Comparison of ENCODE assay signal across 1 cellular context in the genomic region with DNA sequence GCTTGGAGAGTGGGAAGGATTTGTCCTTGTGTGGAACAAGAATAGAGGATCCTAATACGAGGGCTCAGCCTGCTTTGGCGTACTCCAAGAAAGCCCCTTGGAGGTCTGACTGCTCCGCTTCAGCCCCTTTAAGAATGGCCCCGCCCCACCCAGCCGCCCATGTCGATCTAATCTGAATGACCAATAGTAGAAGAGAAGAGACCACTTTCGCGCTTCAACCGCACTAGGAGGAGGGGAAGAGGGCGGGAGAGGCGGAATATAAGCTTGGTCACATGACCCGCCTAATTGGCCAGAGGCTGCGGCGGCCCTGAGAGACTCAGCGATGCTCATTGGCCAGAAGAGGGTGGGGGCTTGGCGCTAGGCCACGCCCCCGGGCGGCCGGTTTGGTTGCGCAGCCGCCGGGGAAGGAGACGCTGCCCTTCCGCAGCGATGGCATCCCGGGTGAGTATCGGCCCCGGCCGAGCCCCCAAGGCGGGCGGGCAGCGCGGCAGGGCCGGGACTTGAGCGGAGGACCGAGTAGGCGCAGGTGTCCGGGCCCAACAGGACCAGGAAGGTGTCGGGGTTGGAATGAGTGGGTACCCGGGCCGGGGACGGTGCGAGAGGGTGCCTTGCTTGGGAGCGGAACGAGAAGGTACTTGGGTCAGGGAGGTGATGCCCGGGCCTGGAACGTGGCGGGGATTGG.
TF ChIP-seq lines count a peak whose summit lies in the region.

TSS of gene MIGA2 (plus strand) at position 386 of the 682 bp plus-strand sequence. CDS start 3,969 bp downstream, outside the sequence.

TF ChIP-seq in GM12878, 131 proteins besides CTCF, POLR2A, EP300 and RAD21 (continued from another document and continues in another):
- TF ChIP-seq ZBTB40 (IDR thresholded peaks at IDR 0.05; ENCODE audit: borderline replicate concordance): no peak; the same call in 1 of the 2 replicates
- peak; percentile 75; the same call in 1 of the 2 replicates for TF ChIP-seq RUNX3 (IDR thresholded peaks at IDR 0.05; ENCODE audit: low read length)
- 0 out of 2 replicates have a peak, but pooled peaks have one; percentile 33 for TF ChIP-seq SMAD5 (IDR thresholded peaks at IDR 0.05; ENCODE audit: low read depth)
- no peak for TF ChIP-seq ATF2 (IDR thresholded peaks at IDR 0.05; ENCODE audit: low read length)
- no peak for TF ChIP-seq JUND (IDR thresholded peaks at IDR 0.05; ENCODE audit: low read depth, low read length)
- TF ChIP-seq FOXM1 (IDR thresholded peaks at IDR 0.05; ENCODE audit: low read depth, low read length): no peak
- no peak for TF ChIP-seq BCL3 (IDR thresholded peaks at IDR 0.05; ENCODE audit: borderline replicate concordance, insufficient read depth, low read depth, low read length, poor library complexity, severe bottlenecking)
- TF ChIP-seq MTA3 (IDR thresholded peaks at IDR 0.05; ENCODE audit: borderline replicate concordance, low read length): no peak
- peak; percentile 72; the same call in 1 of the 2 replicates for TF ChIP-seq TAF1 (IDR thresholded peaks at IDR 0.05; ENCODE audit: borderline replicate concordance, low read depth, low read length)
- peak; percentile 91 to 95 for TF ChIP-seq BHLHE40 (IDR thresholded peaks at IDR 0.05; ENCODE audit: borderline replicate concordance in 1 of 2, low read depth in 2 of 2, low read length in 1 of 2)
- TF ChIP-seq TCF12 (IDR thresholded peaks at IDR 0.05; ENCODE audit: low read depth, low read length): no peak
- TF ChIP-seq ELK1 (IDR thresholded peaks at IDR 0.05; ENCODE audit: low read depth, low read length): no peak
- no peak for TF ChIP-seq ZZZ3 (IDR thresholded peaks at IDR 0.05; ENCODE audit: control insufficient read depth, insufficient read length, low read depth)
- TF ChIP-seq, protein P1, sequence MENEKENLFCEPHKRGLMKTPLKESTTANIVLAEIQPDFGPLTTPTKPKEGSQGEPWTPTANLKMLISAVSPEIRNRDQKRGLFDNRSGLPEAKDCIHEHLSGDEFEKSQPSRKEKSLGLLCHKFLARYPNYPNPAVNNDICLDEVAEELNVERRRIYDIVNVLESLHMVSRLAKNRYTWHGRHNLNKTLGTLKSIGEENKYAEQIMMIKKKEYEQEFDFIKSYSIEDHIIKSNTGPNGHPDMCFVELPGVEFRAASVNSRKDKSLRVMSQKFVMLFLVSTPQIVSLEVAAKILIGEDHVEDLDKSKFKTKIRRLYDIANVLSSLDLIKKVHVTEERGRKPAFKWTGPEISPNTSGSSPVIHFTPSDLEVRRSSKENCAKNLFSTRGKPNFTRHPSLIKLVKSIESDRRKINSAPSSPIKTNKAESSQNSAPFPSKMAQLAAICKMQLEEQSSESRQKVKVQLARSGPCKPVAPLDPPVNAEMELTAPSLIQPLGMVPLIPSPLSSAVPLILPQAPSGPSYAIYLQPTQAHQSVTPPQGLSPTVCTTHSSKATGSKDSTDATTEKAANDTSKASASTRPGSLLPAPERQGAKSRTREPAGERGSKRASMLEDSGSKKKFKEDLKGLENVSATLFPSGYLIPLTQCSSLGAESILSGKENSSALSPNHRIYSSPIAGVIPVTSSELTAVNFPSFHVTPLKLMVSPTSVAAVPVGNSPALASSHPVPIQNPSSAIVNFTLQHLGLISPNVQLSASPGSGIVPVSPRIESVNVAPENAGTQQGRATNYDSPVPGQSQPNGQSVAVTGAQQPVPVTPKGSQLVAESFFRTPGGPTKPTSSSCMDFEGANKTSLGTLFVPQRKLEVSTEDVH (IDR thresholded peaks at IDR 0.05; ENCODE audit: low read depth, partially characterized antibody): no peak
- peak; percentile 78; the same call in 1 of the 2 replicates for TF ChIP-seq CHD2 (IDR thresholded peaks at IDR 0.05; ENCODE audit: borderline replicate concordance, low read depth, low read length)
- TF ChIP-seq, protein P2, sequence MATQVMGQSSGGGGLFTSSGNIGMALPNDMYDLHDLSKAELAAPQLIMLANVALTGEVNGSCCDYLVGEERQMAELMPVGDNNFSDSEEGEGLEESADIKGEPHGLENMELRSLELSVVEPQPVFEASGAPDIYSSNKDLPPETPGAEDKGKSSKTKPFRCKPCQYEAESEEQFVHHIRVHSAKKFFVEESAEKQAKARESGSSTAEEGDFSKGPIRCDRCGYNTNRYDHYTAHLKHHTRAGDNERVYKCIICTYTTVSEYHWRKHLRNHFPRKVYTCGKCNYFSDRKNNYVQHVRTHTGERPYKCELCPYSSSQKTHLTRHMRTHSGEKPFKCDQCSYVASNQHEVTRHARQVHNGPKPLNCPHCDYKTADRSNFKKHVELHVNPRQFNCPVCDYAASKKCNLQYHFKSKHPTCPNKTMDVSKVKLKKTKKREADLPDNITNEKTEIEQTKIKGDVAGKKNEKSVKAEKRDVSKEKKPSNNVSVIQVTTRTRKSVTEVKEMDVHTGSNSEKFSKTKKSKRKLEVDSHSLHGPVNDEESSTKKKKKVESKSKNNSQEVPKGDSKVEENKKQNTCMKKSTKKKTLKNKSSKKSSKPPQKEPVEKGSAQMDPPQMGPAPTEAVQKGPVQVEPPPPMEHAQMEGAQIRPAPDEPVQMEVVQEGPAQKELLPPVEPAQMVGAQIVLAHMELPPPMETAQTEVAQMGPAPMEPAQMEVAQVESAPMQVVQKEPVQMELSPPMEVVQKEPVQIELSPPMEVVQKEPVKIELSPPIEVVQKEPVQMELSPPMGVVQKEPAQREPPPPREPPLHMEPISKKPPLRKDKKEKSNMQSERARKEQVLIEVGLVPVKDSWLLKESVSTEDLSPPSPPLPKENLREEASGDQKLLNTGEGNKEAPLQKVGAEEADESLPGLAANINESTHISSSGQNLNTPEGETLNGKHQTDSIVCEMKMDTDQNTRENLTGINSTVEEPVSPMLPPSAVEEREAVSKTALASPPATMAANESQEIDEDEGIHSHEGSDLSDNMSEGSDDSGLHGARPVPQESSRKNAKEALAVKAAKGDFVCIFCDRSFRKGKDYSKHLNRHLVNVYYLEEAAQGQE (IDR thresholded peaks at IDR 0.05; ENCODE audit: low read depth, low read length): no peak
- peak; percentile 46 for TF ChIP-seq IKZF1 (conservative IDR thresholded peaks at IDR 0.05)
- TF ChIP-seq ESRRA (IDR thresholded peaks at IDR 0.05; ENCODE audit: low read length): no peak
- 0 out of 2 replicates have a peak, but pooled peaks have one; percentile 45 for TF ChIP-seq RFX5 (IDR thresholded peaks at IDR 0.05; ENCODE audit: low read depth, low read length)
- TF ChIP-seq NFXL1 (IDR thresholded peaks at IDR 0.05; ENCODE audit: borderline replicate concordance): no peak
- TF ChIP-seq, protein P3, sequence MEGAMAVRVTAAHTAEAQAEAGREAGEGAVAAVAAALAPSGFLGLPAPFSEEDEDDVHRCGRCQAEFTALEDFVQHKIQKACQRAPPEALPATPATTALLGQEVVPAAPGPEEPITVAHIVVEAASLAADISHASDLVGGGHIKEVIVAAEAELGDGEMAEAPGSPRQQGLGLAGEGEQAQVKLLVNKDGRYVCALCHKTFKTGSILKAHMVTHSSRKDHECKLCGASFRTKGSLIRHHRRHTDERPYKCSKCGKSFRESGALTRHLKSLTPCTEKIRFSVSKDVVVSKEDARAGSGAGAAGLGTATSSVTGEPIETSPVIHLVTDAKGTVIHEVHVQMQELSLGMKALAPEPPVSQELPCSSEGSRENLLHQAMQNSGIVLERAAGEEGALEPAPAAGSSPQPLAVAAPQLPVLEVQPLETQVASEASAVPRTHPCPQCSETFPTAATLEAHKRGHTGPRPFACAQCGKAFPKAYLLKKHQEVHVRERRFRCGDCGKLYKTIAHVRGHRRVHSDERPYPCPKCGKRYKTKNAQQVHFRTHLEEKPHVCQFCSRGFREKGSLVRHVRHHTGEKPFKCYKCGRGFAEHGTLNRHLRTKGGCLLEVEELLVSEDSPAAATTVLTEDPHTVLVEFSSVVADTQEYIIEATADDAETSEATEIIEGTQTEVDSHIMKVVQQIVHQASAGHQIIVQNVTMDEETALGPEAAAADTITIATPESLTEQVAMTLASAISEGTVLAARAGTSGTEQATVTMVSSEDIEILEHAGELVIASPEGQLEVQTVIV (IDR thresholded peaks at IDR 0.05; ENCODE audit: borderline replicate concordance, partially characterized antibody): no peak
- peak; percentile 80 for TF ChIP-seq POLR2AphosphoS2 (IDR thresholded peaks at IDR 0.05; ENCODE audit: low read depth, low read length)
- peak; percentile 73 for TF ChIP-seq ZBTB11 (CRISPR knock-in tag; IDR thresholded peaks at IDR 0.05)
- no peak for TF ChIP-seq KAT2A (conservative IDR thresholded peaks at IDR 0.05; ENCODE audit: control insufficient read depth, low read depth, low read length)
- TF ChIP-seq KDM1A (IDR thresholded peaks at IDR 0.05; ENCODE audit: borderline replicate concordance): no peak
- no peak for TF ChIP-seq MEF2B (IDR thresholded peaks at IDR 0.05; ENCODE audit: partially characterized antibody, poor library complexity, severe bottlenecking)
- no peak for TF ChIP-seq CHD1 (IDR thresholded peaks at IDR 0.05; ENCODE audit: low read depth, low read length)
- TF ChIP-seq BRCA1 (IDR thresholded peaks at IDR 0.05; ENCODE audit: low read depth, low read length): no peak
- no peak for TF ChIP-seq YBX1 (IDR thresholded peaks at IDR 0.05)
- no peak for TF ChIP-seq TCF7 (IDR thresholded peaks at IDR 0.05; ENCODE audit: borderline replicate concordance)
- TF ChIP-seq BACH1 (IDR thresholded peaks at IDR 0.05; ENCODE audit: borderline replicate concordance): 0 out of 2 replicates have a peak, but pooled peaks have one; percentile 52
- TF ChIP-seq MEF2A (IDR thresholded peaks at IDR 0.05; ENCODE audit: insufficient read depth, low read depth, low read length): no peak
